In the genomic region with DNA sequence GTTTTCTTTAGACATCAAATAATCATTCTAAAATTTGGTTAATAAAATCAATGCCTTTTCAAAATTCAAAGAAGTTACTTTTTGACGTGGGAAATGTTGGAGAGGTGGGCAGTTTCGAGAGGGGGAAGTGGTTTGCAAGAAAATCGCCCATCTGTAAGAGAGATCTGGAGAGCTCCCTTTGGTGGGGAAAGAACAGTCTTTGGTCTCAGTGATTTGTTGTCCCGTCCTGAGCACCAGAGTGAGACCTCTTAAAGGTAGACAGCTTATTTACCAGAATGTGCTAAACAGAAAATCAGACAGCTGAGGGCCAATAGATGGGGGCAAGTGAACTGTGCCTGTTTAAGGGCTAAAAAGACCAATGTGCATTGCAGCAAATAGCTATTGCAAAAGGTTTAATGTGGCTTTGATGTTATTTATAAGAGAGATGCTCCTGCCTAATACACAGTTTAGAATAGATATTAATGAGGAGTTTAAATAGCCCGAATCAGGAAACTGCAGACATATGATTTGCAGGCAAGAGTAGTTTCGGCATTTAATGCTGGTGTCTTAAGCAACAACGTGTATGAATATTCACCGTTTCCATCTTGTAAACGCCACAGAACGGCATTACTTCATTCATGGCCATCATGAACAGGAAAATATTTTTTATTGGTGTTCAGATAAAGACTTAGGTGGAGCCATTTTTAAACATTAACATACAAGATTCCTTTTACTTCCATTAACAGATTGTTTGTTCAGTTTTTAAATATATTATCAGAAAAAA, we compare ENCODE assay signal across 17 cellular contexts. TPM values are rescaled to one million over a fixed set of nuclear protein-coding genes. Genes with fewer than 3 reads are reported as not detected.
DNase-seq lines count a peak whose midpoint lies in the region; ATAC-seq, FAIRE-seq and TF ChIP-seq lines count a peak whose summit lies in the region.
"Had no signal": no experiment of that assay in that cellular context is flagged by ENCODE, and none has a peak within 500 bp of the region (broad histone marks: within the 10 kb centered on the region; RNA-seq: fewer than 3 reads in every experiment).

No MANE protein-coding gene starts in this region.

- no peak overlapping the region for H2AFZ ChIP-seq in Loucy (ENCODE audit: low read length)
- no peak overlapping the region for H2AFZ ChIP-seq in neural progenitor cell (replicated peaks)

- H3F3A ChIP-seq in Loucy (ENCODE audit: low read depth) (no peaks in the 10 kb centered on the region), neural progenitor cell (ENCODE audit: low read depth) (no peaks in the 10 kb centered on the region)

- H3K36me3 ChIP-seq in Loucy (ENCODE audit: insufficient read depth, low read length) (peaks cover 79% of the 10 kb centered on the region; the same call in 1 of the 2 replicates), esophagus muscularis mucosa (no peaks in the 10 kb centered on the region), HAP-1 (replicated peaks) (no peaks in the 10 kb centered on the region), neural progenitor cell (no peaks in the 10 kb centered on the region)
- H3K36me3 ChIP-seq: right atrium auricular region, SJCRH30 had no signal

- H3K27me3 ChIP-seq in Loucy (ENCODE audit: insufficient read depth, low read length, poor library complexity, severe bottlenecking) (no peaks in the 10 kb centered on the region), esophagus muscularis mucosa (peaks cover 0 to 8% (median 0%) of the 10 kb centered on the region in 4 donors), HAP-1 (ENCODE audit: low read depth) (peaks cover 10% of the 10 kb centered on the region), neural progenitor cell (no peaks in the 10 kb centered on the region)
- H3K27me3 ChIP-seq: right atrium auricular region, SJCRH30, testis had no signal

- H3K9me3 Mint-ChIP-seq in naive B cell (peaks cover 0 to 8% (median 2%) of the 10 kb centered on the region in 7 donors), neural progenitor cell (no peaks in the 10 kb centered on the region)
- H3K9me3 Mint-ChIP-seq: activated naive CD4-positive, alpha-beta T cell treated with anti-CD3 and anti-CD28 coated beads, Interleukin-2, amount 50 U/mL, for 72 hours had no signal

- intact Hi-C loops in esophagus muscularis mucosa (cut with DNase I), result no loop called here

- H3K27me3 Mint-ChIP-seq in naive B cell, result no peaks in the 10 kb centered on the region
- no peaks in the 10 kb centered on the region for H3K27me3 Mint-ChIP-seq in neural progenitor cell (ENCODE audit: insufficient read depth, low read depth)

- H3K79me2 ChIP-seq in Loucy (ENCODE audit: insufficient read depth, low read length) (peaks cover 100% of the 10 kb centered on the region), neural progenitor cell (ENCODE audit: low read depth) (no peaks in the 10 kb centered on the region)

- H3K36me3 Mint-ChIP-seq in naive B cell (peaks cover 16 to 17% of the 10 kb centered on the region in 2 donors), neural progenitor cell (no peaks in the 10 kb centered on the region)

- peak overlapping the region; percentile 12 to 90 (median 52) for H3K27ac Mint-ChIP-seq in naive B cell
- H3K27ac Mint-ChIP-seq in neural progenitor cell, result no peak overlapping the region
- H3K27ac Mint-ChIP-seq: activated naive CD4-positive, alpha-beta T cell treated with anti-CD3 and anti-CD28 coated beads, Interleukin-2, amount 50 U/mL, for 72 hours had no signal

- H3K9ac ChIP-seq in Loucy (ENCODE audit: low read depth, low read length, poor library complexity, severe bottlenecking) (no peak overlapping the region), neural progenitor cell (no peak overlapping the region)

- H4K20me1 ChIP-seq in Loucy (ENCODE audit: insufficient read depth, low read length, poor library complexity, severe bottlenecking), result peaks cover 95% of the 10 kb centered on the region
- no peaks in the 10 kb centered on the region for H4K20me1 ChIP-seq in neural progenitor cell (ENCODE audit: low read depth)

- H3K4me1 Mint-ChIP-seq in naive B cell (peaks cover 57 to 89% (median 72%) of the 10 kb centered on the region in 3 donors), neural progenitor cell (peaks cover 2% of the 10 kb centered on the region)

- peak overlapping the region; percentile 5 for H3K4me2 ChIP-seq in Loucy (ENCODE audit: low read depth, low read length, poor library complexity, severe bottlenecking)
- no peak overlapping the region for H3K4me2 ChIP-seq in neural progenitor cell

- ATAC-seq in GM21423 (IDR thresholded peaks at IDR 0.05; ENCODE audit: unreplicated experiment) (peak; percentile 61), naive B cell (ENCODE audit: low read depth in 2 of 2) (peak; percentile 57 to 70)

- H3K9me3 ChIP-seq in Loucy (ENCODE audit: insufficient read depth, low read depth, low read length) (no peaks in the 10 kb centered on the region), esophagus muscularis mucosa (no peaks in the 10 kb centered on the region), HAP-1 (no peaks in the 10 kb centered on the region), neural progenitor cell (ENCODE audit: low read depth) (no peaks in the 10 kb centered on the region)
- H3K9me3 ChIP-seq: right atrium auricular region, SJCRH30, testis had no signal

- no peaks in the 10 kb centered on the region for H3K9me2 ChIP-seq in Loucy (replicated peaks; ENCODE audit: low read depth, low read length)

- FAIRE-seq in GM12892 (lab: Jason Lieb, UNC), result peak; percentile 77
- FAIRE-seq: colon, HTR-8/SVneo had no signal

- in situ Hi-C loops in HAP-1 (cut with MboI; ENCODE audit: low sequenced_read_pairs), result no loop called here

- 72% methylated on average over 10 of the region's 10 CpGs for WGBS in esophagus muscularis mucosa

- no peak for TF ChIP-seq EP300 in esophagus muscularis mucosa (IDR thresholded peaks at IDR 0.05)

- H3K4me1 ChIP-seq in Loucy (ENCODE audit: insufficient read depth, low read length, poor library complexity, severe bottlenecking) (peaks cover 9% of the 10 kb centered on the region), esophagus muscularis mucosa (peaks cover 0 to 6% (median 2%) of the 10 kb centered on the region in 4 donors), HAP-1 (no peaks in the 10 kb centered on the region), neural progenitor cell (peaks cover 10% of the 10 kb centered on the region)
- H3K4me1 ChIP-seq: right atrium auricular region, SJCRH30, testis had no signal

- H3K4me3 Mint-ChIP-seq in naive B cell (peak overlapping the region; percentile 53 to 89 (median 76)), neural progenitor cell (no peak overlapping the region)

- no peak overlapping the region for H3K4me3 ChIP-seq in Loucy (ENCODE audit: low read length, poor library complexity, severe bottlenecking)
- no peak overlapping the region for H3K4me3 ChIP-seq in esophagus muscularis mucosa
- no peak overlapping the region for H3K4me3 ChIP-seq in HAP-1
- no peak overlapping the region for H3K4me3 ChIP-seq in neural progenitor cell
- H3K4me3 ChIP-seq: right atrium auricular region, SJCRH30, testis had no signal

- no peak overlapping the region for H3K27ac ChIP-seq in esophagus muscularis mucosa (replicated peaks in 1 of 4)
- no peak overlapping the region for H3K27ac ChIP-seq in neural progenitor cell
- H3K27ac ChIP-seq: right atrium auricular region, SJCRH30, testis had no signal

- no peak for TF ChIP-seq POLR2A in GM12892 (IDR thresholded peaks at IDR 0.05; ENCODE audit: low read depth, low read length)
- no peak for TF ChIP-seq POLR2A in esophagus muscularis mucosa (IDR thresholded peaks at IDR 0.05; ENCODE audit: low read depth)

- no peak for TF ChIP-seq CTCF in Loucy (conservative IDR thresholded peaks at IDR 0.05; ENCODE audit: low read length)
- TF ChIP-seq CTCF in esophagus muscularis mucosa (IDR thresholded peaks at IDR 0.05), result no peak
- TF ChIP-seq CTCF in neural progenitor cell (IDR thresholded peaks at IDR 0.05), result no peak

- no peak for DNase-seq in GM12892 (ENCODE audit: insufficient read length)
- peak; percentile 26 for DNase-seq in naive B cell
- DNase-seq in esophagus muscularis mucosa (ENCODE audit: extremely low spot score), result no peak
- DNase-seq in HAP-1 (ENCODE audit: low spot score in 2 of 2), result no peak
- DNase-seq in neural progenitor cell (ENCODE audit: low spot score), result no peak
- DNase-seq: activated CD4-positive, CD25-positive, alpha-beta regulatory T cell treated with anti-CD3 and anti-CD28 coated beads, Interleukin-2, amount 50 U/mL, for 72 hours; Calu3; NCI-H1105; NCI-H774; SJCRH30; testis had no signal

RNA-seq across cellular contexts. Expression of gene ARHGAP15, which starts 29.5 kb away (rescaled TPM):
- 71.4 TPM for polyA plus RNA-seq in GM12892 (2012; ENCODE audit: missing spikeins)
- polyA plus RNA-seq in naive B cell (ENCODE audit: low read depth in 6 of 6), result 100 to 1,000 TPM; 183 to 264 (median 210) TPM
- total RNA-seq in esophagus muscularis mucosa (10 to 100 TPM in 1 of 4 donors, 1 to 10 TPM in 3; 5.4 to 13.3 (median 7.1) TPM), neural progenitor cell (ENCODE audit: low replicate concordance) (2.5 and 5.9 TPM in 2 replicates)
- total RNA-seq: Calu3 had no signal
